36 cellular contexts compared by ENCODE assay signal in genomic region chr10:48978318-48978717, GRCh38. TPM values are rescaled to one million over a fixed set of nuclear protein-coding genes. Genes with fewer than 3 reads are reported as not detected.
"Had no signal": no experiment of that assay in that cellular context is flagged by ENCODE, and none has a peak within 500 bp of the region (broad histone marks: within the 10 kb centered on the region; RNA-seq: fewer than 3 reads in every experiment).

No MANE protein-coding gene starts in this region.

- H3K27ac Mint-ChIP-seq: activated CD4-positive, alpha-beta memory T cell treated with anti-CD3 and anti-CD28 coated beads, Interleukin-2, amount 10 ng/mL, durations not matched to agents 7 days and 5 days; activated CD4-positive, alpha-beta T cell treated with anti-CD3 and anti-CD28 coated beads, Interleukin-2, amount 10 ng/mL, durations not matched to agents 7 days and 5 days; activated naive CD4-positive, alpha-beta T cell treated with anti-CD3 and anti-CD28 coated beads, Interleukin-2, amount 50 U/mL, for 24 hours; activated naive CD8-positive, alpha-beta T cell treated with anti-CD3 and anti-CD28 coated beads for 36 hours; activated naive CD8-positive, alpha-beta T cell treated with anti-CD3 and anti-CD28 coated beads, Interleukin-2, amount 50 U/mL, for 24 hours; activated T-cell treated with anti-CD3 and anti-CD28 coated beads, Interleukin-2, amount 50 U/mL, for 24 hours; activated T-cell treated with anti-CD3 and anti-CD28 coated beads, Interleukin-2, amount 50 U/mL, for 72 hours; WTC11 had no signal

- H3K9me3 ChIP-seq: adrenal gland, body of pancreas, esophagus squamous epithelium, gastroesophageal sphincter had no signal

- H3K27me3 ChIP-seq: adrenal gland, body of pancreas had no signal

- H3K4me3 ChIP-seq: adrenal gland, body of pancreas, esophagus squamous epithelium, gastroesophageal sphincter had no signal

- H3K27ac ChIP-seq: adrenal gland, body of pancreas, epithelial cell of prostate, esophagus squamous epithelium, gastroesophageal sphincter, VCaP had no signal

- H3K4me1 ChIP-seq: adrenal gland, body of pancreas, gastroesophageal sphincter had no signal

- H3K27me3 Mint-ChIP-seq: activated CD4-positive, alpha-beta T cell treated with anti-CD3 and anti-CD28 coated beads, Interleukin-2, amount 10 ng/mL, durations not matched to agents 7 days and 5 days; activated naive CD4-positive, alpha-beta T cell treated with anti-CD3 and anti-CD28 coated beads, Interleukin-2, amount 50 U/mL, for 24 hours; activated naive CD8-positive, alpha-beta T cell treated with anti-CD3 and anti-CD28 coated beads, Interleukin-2, amount 50 U/mL, for 24 hours had no signal

- H3K36me3 ChIP-seq: adrenal gland, esophagus squamous epithelium, gastroesophageal sphincter had no signal

- DNase-seq: activated CD4-positive, alpha-beta memory T cell treated with anti-CD3 and anti-CD28 coated beads, Interleukin-2, amount 10 ng/mL, durations not matched to agents 7 days and 5 days; activated CD4-positive, alpha-beta T cell treated with anti-CD3 and anti-CD28 coated beads for 1 hour; activated CD4-positive, alpha-beta T cell treated with anti-CD3 and anti-CD28 coated beads for 4 hours; activated CD4-positive, alpha-beta T cell treated with anti-CD3 and anti-CD28 coated beads, Interleukin-2, amount 10 ng/mL, durations not matched to agents 7 days and 5 days; activated CD4-positive, alpha-beta T cell treated with anti-CD3 and anti-CD28 coated beads, Interleukin-2, amount 50 U/mL, for 4 hours; activated CD8-positive, alpha-beta memory T cell treated with anti-CD3 and anti-CD28 coated beads, Interleukin-2, amount 50 U/mL, for 48 hours; activated gamma-delta T cell; activated naive CD4-positive, alpha-beta T cell; activated naive CD8-positive, alpha-beta T cell treated with anti-CD3 and anti-CD28 coated beads for 36 hours; activated naive CD8-positive, alpha-beta T cell treated with anti-CD3 and anti-CD28 coated beads, Interleukin-2, amount 50 U/mL, for 24 hours; activated T-cell treated with anti-CD3 and anti-CD28 coated beads for 4 hours; activated T-cell treated with anti-CD3 and anti-CD28 coated beads, Interleukin-2, amount 50 U/mL, for 24 hours; activated T-cell treated with anti-CD3 and anti-CD28 coated beads, Interleukin-2, amount 50 U/mL, for 72 hours; adrenal gland; amygdala; aorta; body of pancreas; caudate nucleus; cortex of kidney; dermis blood vessel endothelial cell; effector CD4-positive, alpha-beta T cell; esophagus squamous epithelium; foreskin melanocyte; T-helper 2 cell had no signal

- ATAC-seq: activated naive CD8-positive, alpha-beta T cell treated with anti-CD3 and anti-CD28 coated beads, Interleukin-2, amount 50 U/mL, for 24 hours; activated T-cell treated with anti-CD3 and anti-CD28 coated beads, Interleukin-2, amount 50 U/mL, for 72 hours; body of pancreas; gastroesophageal sphincter; WTC11 had no signal

- H3K4me3 Mint-ChIP-seq: activated CD4-positive, alpha-beta memory T cell treated with anti-CD3 and anti-CD28 coated beads, Interleukin-2, amount 10 ng/mL, durations not matched to agents 7 days and 5 days; activated CD4-positive, alpha-beta T cell treated with anti-CD3 and anti-CD28 coated beads, Interleukin-2, amount 10 ng/mL, durations not matched to agents 7 days and 5 days; activated naive CD4-positive, alpha-beta T cell treated with anti-CD3 and anti-CD28 coated beads, Interleukin-2, amount 50 U/mL, for 24 hours; activated naive CD8-positive, alpha-beta T cell treated with anti-CD3 and anti-CD28 coated beads for 36 hours; activated naive CD8-positive, alpha-beta T cell treated with anti-CD3 and anti-CD28 coated beads, Interleukin-2, amount 50 U/mL, for 24 hours; activated T-cell treated with anti-CD3 and anti-CD28 coated beads, Interleukin-2, amount 50 U/mL, for 24 hours; activated T-cell treated with anti-CD3 and anti-CD28 coated beads, Interleukin-2, amount 50 U/mL, for 72 hours; WTC11 had no signal

- H3K4me1 Mint-ChIP-seq: activated CD4-positive, alpha-beta memory T cell treated with anti-CD3 and anti-CD28 coated beads, Interleukin-2, amount 10 ng/mL, durations not matched to agents 7 days and 5 days; activated CD4-positive, alpha-beta T cell treated with anti-CD3 and anti-CD28 coated beads, Interleukin-2, amount 10 ng/mL, durations not matched to agents 7 days and 5 days; activated naive CD4-positive, alpha-beta T cell treated with anti-CD3 and anti-CD28 coated beads, Interleukin-2, amount 50 U/mL, for 24 hours; activated naive CD8-positive, alpha-beta T cell treated with anti-CD3 and anti-CD28 coated beads for 36 hours; activated naive CD8-positive, alpha-beta T cell treated with anti-CD3 and anti-CD28 coated beads, Interleukin-2, amount 50 U/mL, for 24 hours; WTC11 had no signal

- H3K36me3 Mint-ChIP-seq: activated naive CD4-positive, alpha-beta T cell treated with anti-CD3 and anti-CD28 coated beads, Interleukin-2, amount 50 U/mL, for 24 hours; activated naive CD8-positive, alpha-beta T cell treated with anti-CD3 and anti-CD28 coated beads for 36 hours; WTC11 had no signal

- H3K9me3 Mint-ChIP-seq: activated CD4-positive, alpha-beta memory T cell treated with anti-CD3 and anti-CD28 coated beads, Interleukin-2, amount 10 ng/mL, durations not matched to agents 7 days and 5 days; activated CD4-positive, alpha-beta T cell treated with anti-CD3 and anti-CD28 coated beads, Interleukin-2, amount 10 ng/mL, durations not matched to agents 7 days and 5 days; activated naive CD4-positive, alpha-beta T cell treated with anti-CD3 and anti-CD28 coated beads, Interleukin-2, amount 50 U/mL, for 24 hours; activated naive CD8-positive, alpha-beta T cell treated with anti-CD3 and anti-CD28 coated beads for 36 hours; activated naive CD8-positive, alpha-beta T cell treated with anti-CD3 and anti-CD28 coated beads, Interleukin-2, amount 50 U/mL, for 24 hours; activated T-cell treated with anti-CD3 and anti-CD28 coated beads, Interleukin-2, amount 50 U/mL, for 24 hours; activated T-cell treated with anti-CD3 and anti-CD28 coated beads, Interleukin-2, amount 50 U/mL, for 72 hours; WTC11 had no signal

RNA-seq across cellular contexts. Expression of gene LRRC18, which starts 38.7 kb away (rescaled TPM):
- total RNA-seq: activated CD4-positive, alpha-beta memory T cell treated with anti-CD3 and anti-CD28 coated beads, Interleukin-2, amount 10 ng/mL, durations not matched to agents 7 days and 5 days; activated CD4-positive, alpha-beta T cell treated with anti-CD3 and anti-CD28 coated beads, Interleukin-2, amount 10 ng/mL, durations not matched to agents 7 days and 5 days; activated naive CD8-positive, alpha-beta T cell treated with anti-CD3 and anti-CD28 coated beads for 36 hours; activated T-cell treated with anti-CD3 and anti-CD28 coated beads, Interleukin-2, amount 50 U/mL, for 72 hours; adrenal gland; aorta; body of pancreas; chondrocyte; dermis blood vessel endothelial cell; endothelial cell of umbilical vein; fibroblast of villous mesenchyme; gastroesophageal sphincter; glomerular endothelial cell; T-helper 1 cell treated with Interleukin-12 subunit alpha and Interleukin-12 subunit beta and Interleukin-4 antibody, amounts not matched to agents 30 ng/mL and 1 ng/mL, for 36 hours; WTC11 had no signal
- polyA plus RNA-seq: adrenal gland, aorta, endothelial cell of umbilical vein, esophagus, fibroblast of lung had no signal
